In genomic region chr7:6528401-6529130, GRCh38 we compare ENCODE assay signal across 23 cellular contexts. TPM values are rescaled to one million over a fixed set of nuclear protein-coding genes. Genes with fewer than 3 reads are reported as not detected.
A peak's percentile ranks its signal among the peaks of the same experiment; 100 is the strongest.
DNase-seq lines count a peak whose midpoint lies in the region; ATAC-seq, FAIRE-seq and TF ChIP-seq lines count a peak whose summit lies in the region.
"Had no signal": no experiment of that assay in that cellular context is flagged by ENCODE, and none has a peak within 500 bp of the region (broad histone marks: within the 10 kb centered on the region; RNA-seq: fewer than 3 reads in every experiment).

No MANE protein-coding gene starts in this region.

- no peak overlapping the region for H3K9ac ChIP-seq in H1 (replicated peaks in 1 of 4; ENCODE audit: extremely low read depth in 1 of 4, low read depth in 3 of 4, low read length in 3 of 4)

- no peaks in the 10 kb centered on the region; the same call in 1 of the 2 replicates for H3K79me1 ChIP-seq in H1 (ENCODE audit: low read depth, low read length)

- no peak overlapping the region for H3K4ac ChIP-seq in H1 (replicated peaks; ENCODE audit: insufficient read length, low read depth, low read length)

- no peak overlapping the region for H2AFZ ChIP-seq in H1 (ENCODE audit: low read length)

- H3K27ac ChIP-seq in HEK293 (ENCODE audit: extremely low read depth, low read depth, low read length) (no peak overlapping the region), H1 (ENCODE audit: low read depth, low read length) (no peak overlapping the region), adrenal gland (no peak overlapping the region)
- H3K27ac ChIP-seq: A549, RWPE1 had no signal

- H3K18ac ChIP-seq in H1 (ENCODE audit: extremely low read depth, low read length) = no peak overlapping the region

- H3K4me3 Mint-ChIP-seq in neural crest cell = peak overlapping the region; percentile 44
- no peak overlapping the region for H3K4me3 Mint-ChIP-seq in T-helper 17 cell

- H3K4me1 ChIP-seq in HEK293 (ENCODE audit: control insufficient read depth, insufficient read depth, low read length) (no peaks in the 10 kb centered on the region), H1 (replicated peaks in 1 of 4; ENCODE audit: control insufficient read depth in 3 of 4, insufficient read depth in 4 of 4, low read length in 3 of 4) (peaks cover 0 to 14% (median 10%) of the 10 kb centered on the region in 4 experiments; a peak in 4 of 7 replicates), adrenal gland (replicated peaks in 1 of 2) (no peaks in the 10 kb centered on the region)
- H3K4me1 ChIP-seq: A549 had no signal

- H3K4me2 ChIP-seq in H1 (ENCODE audit: insufficient read depth in 1 of 2, low read depth in 2 of 2, low read length in 2 of 2) = no peak overlapping the region
- H3K4me2 ChIP-seq: A549 had no signal

- no peak overlapping the region for H2BK120ac ChIP-seq in H1 (replicated peaks; ENCODE audit: low read depth, low read length)

- no peaks in the 10 kb centered on the region for H3K36me3 ChIP-seq in HEK293 (ENCODE audit: control insufficient read depth in 2 of 2, insufficient read depth in 1 of 2, low read length in 2 of 2)
- no peaks in the 10 kb centered on the region for H3K36me3 ChIP-seq in H1 (ENCODE audit: control insufficient read depth in 2 of 4, insufficient read depth in 4 of 4, low read length in 3 of 4)
- no peaks in the 10 kb centered on the region for H3K36me3 ChIP-seq in adrenal gland (replicated peaks in 1 of 2)

- TF ChIP-seq CTCF in HEK293 (tag by site-specific recombination; IDR thresholded peaks at IDR 0.05) (no peak), H1 (IDR thresholded peaks at IDR 0.05; ENCODE audit: control extremely low read depth in 1 of 3, insufficient read depth in 1 of 3, low read depth in 1 of 3, low read length in 3 of 3) (no peak), neural crest cell (conservative IDR thresholded peaks at IDR 0.05) (no peak), adrenal gland (IDR thresholded peaks at IDR 0.05) (no peak)

- peak overlapping the region; percentile 81; the same call in 1 of the 2 replicates for H2BK15ac ChIP-seq in H1 (ENCODE audit: low read length)

- H3K4me1 Mint-ChIP-seq in neural crest cell = peaks cover 9% of the 10 kb centered on the region
- peaks cover 7% of the 10 kb centered on the region for H3K4me1 Mint-ChIP-seq in T-helper 17 cell

- H3K14ac ChIP-seq in H1 (ENCODE audit: insufficient read length) = no peak overlapping the region

- no peak overlapping the region for H3K23ac ChIP-seq in H1 (ENCODE audit: insufficient read length)

- no peaks in the 10 kb centered on the region for H3K9me3 Mint-ChIP-seq in neural crest cell

- H4K5ac ChIP-seq in H1 (ENCODE audit: insufficient read length, low read depth, low read length) = no peak overlapping the region

- no peak for FAIRE-seq in H1 (lab: Jason Lieb, UNC)
- FAIRE-seq: A549, GM12892, HTR-8/SVneo had no signal

- POLR2A ChIA-PET in HEK293 (lab: Yijun Ruan, JAX) = no interaction called here
- POLR2A ChIA-PET in H1 (lab: Charles Lee; ENCODE audit: partially characterized antibody) = interaction anchor here (1.0 kb wide), 1 partner anchor 45 kb away, joined by 4 read pairs; no protein-coding TSS in a partner anchor

- 85% methylated on average over 10 of the region's 13 CpGs; no CpG with 5 or more reads in 1 of the 2 experiments for WGBS in H1 (ENCODE audit: extremely low coverage in 1 of 2, insufficient coverage in 1 of 2, insufficient read length in 1 of 2, insufficient replicate concordance in 2 of 2, low coverage in 1 of 2, low lambda C conversion rate in 2 of 2, missing lambda C conversion rate in 1 of 2), 2 experiments
- WGBS in adrenal gland, 4 donors = 65 to 69% (median 67%) methylated on average over 9 to 13 of the region's 13 CpGs

- H3K27ac Mint-ChIP-seq in neural crest cell (ENCODE audit: unreplicated experiment) = no peak overlapping the region
- H3K27ac Mint-ChIP-seq in T-helper 17 cell = no peak overlapping the region

- no peak for TF ChIP-seq POLR2A in H1 (IDR thresholded peaks at IDR 0.05; ENCODE audit: control extremely low read depth in 1 of 2, low read depth in 2 of 2, low read length in 2 of 2)
- no peak for TF ChIP-seq POLR2A in adrenal gland (IDR thresholded peaks at IDR 0.05)

- no peak overlapping the region for H4K91ac ChIP-seq in H1 (replicated peaks; ENCODE audit: insufficient read length, low read length)

- no peak overlapping the region for H3K4me3 ChIP-seq in HEK293 (ENCODE audit: low read depth, low read length)
- no peak overlapping the region for H3K4me3 ChIP-seq in H1 (ENCODE audit: extremely low read depth in 1 of 4, insufficient read depth in 2 of 4, low read depth in 3 of 4, low read length in 4 of 4)
- H3K4me3 ChIP-seq in adrenal gland = no peak overlapping the region
- H3K4me3 ChIP-seq: A549 had no signal

- peaks cover 7 to 62% (median 51%) of the 10 kb centered on the region in 4 experiments for H3K27me3 ChIP-seq in H1 (replicated peaks in 1 of 4; ENCODE audit: control insufficient read depth in 3 of 4, extremely low read depth in 1 of 4, insufficient read depth in 3 of 4, low read length in 3 of 4)
- H3K27me3 ChIP-seq in adrenal gland = peaks cover 51% of the 10 kb centered on the region

- H3K79me2 ChIP-seq in H1 (ENCODE audit: control insufficient read depth in 1 of 2, insufficient read depth in 2 of 2, low read length in 2 of 2) = no peaks in the 10 kb centered on the region

- no peak overlapping the region for H3K56ac ChIP-seq in H1 (replicated peaks; ENCODE audit: insufficient read length, low read depth, low read length)

- H3K27me3 Mint-ChIP-seq in neural crest cell (ENCODE audit: low read depth) = peaks cover 73% of the 10 kb centered on the region
- H3K27me3 Mint-ChIP-seq in T-helper 17 cell = peaks cover 23% of the 10 kb centered on the region

- CTCF ChIA-PET in HEK293 (lab: Yijun Ruan, JAX) (interaction anchor here (2.0 kb wide), 1 partner anchor 13 kb away, joined by 7 read pairs; no protein-coding TSS in a partner anchor), H1 (lab: Charles Lee; ENCODE audit: partially characterized antibody) (interaction anchor here (1.0 to 4.9 kb wide), 3 partner anchors 17 to 71 kb away, joined by 3 to 15 read pairs (median 4); no protein-coding TSS in a partner anchor)

- H3K36me3 Mint-ChIP-seq in neural crest cell (ENCODE audit: low read depth) (no peaks in the 10 kb centered on the region), T-helper 17 cell (ENCODE audit: low read depth) (peaks cover 5% of the 10 kb centered on the region)

- peaks cover 0 to 8% of the 10 kb centered on the region in 2 experiments for H4K20me1 ChIP-seq in H1 (replicated peaks in 1 of 2; ENCODE audit: control insufficient read depth in 1 of 2, insufficient read depth in 2 of 2, low read length in 2 of 2)

- intact Hi-C loops in adrenal gland (cut with DNase I) = no loop called here

- H3K23me2 ChIP-seq in H1 (ENCODE audit: low read depth, low read length) = peaks cover 19% of the 10 kb centered on the region; the same call in 1 of the 2 replicates

- H2AK5ac ChIP-seq in H1 (ENCODE audit: low read depth, low read length) = no peak overlapping the region

- TF ChIP-seq RAD21 in H1 (IDR thresholded peaks at IDR 0.05 in 1 of 2, conservative IDR thresholded peaks at IDR 0.05 in 1 of 2; ENCODE audit: low read depth in 2 of 2, low read length in 2 of 2) = no peak

- no peak for ATAC-seq in T-helper 17 cell
- no peak for ATAC-seq in HG02798 (IDR thresholded peaks at IDR 0.05; ENCODE audit: poor library complexity, unreplicated experiment)
- ATAC-seq: A549 had no signal

- H4K8ac ChIP-seq in H1 (ENCODE audit: extremely low read depth, insufficient read depth, low read length) = no peak overlapping the region

- 0 out of 2 replicates have a peak overlapping the region, but pooled peaks have one; percentile 80 for H2BK12ac ChIP-seq in H1 (ENCODE audit: low read depth, low read length)

- H3K9me3 ChIP-seq in HEK293 (ENCODE audit: control insufficient read depth, insufficient read depth, low read depth, low read length) (no peaks in the 10 kb centered on the region), H1 (ENCODE audit: insufficient read depth in 2 of 2, low read depth in 1 of 2, low read length in 1 of 2) (no peaks in the 10 kb centered on the region), adrenal gland (replicated peaks in 1 of 3) (no peaks in the 10 kb centered on the region), T-helper 17 cell (ENCODE audit: control insufficient read depth, low read length, poor library complexity, severe bottlenecking) (no peaks in the 10 kb centered on the region)
- H3K9me3 ChIP-seq: A549 had no signal

- DNase-seq in H1 (ENCODE audit: low read depth in 1 of 2, low spot score in 2 of 2) (no peak), neural crest cell (ENCODE audit: low read depth, low spot score) (no peak), GOT3 (lab: John Stamatoyannopoulos, UW) (no peak), adrenal gland (no peak), T-helper 17 cell (no peak)
- DNase-seq: Calu3, DMS153, DND-41, H7, NCI-H1092, NCI-H1417 treated with DMSO at 0.1 percent for 48 hours, NCI-H1694 treated with DMSO at 0.1 percent for 48 hours, NCI-H2081, NCI-H2227 treated with DMSO at 0.1 percent for 48 hours, NCI-H526 treated with DMSO at 0.1 percent for 48 hours, SHP77 had no signal

- no peak overlapping the region for H2BK20ac ChIP-seq in H1 (ENCODE audit: low read length)

- no peak overlapping the region for H2BK5ac ChIP-seq in H1 (ENCODE audit: low read depth, low read length)

- no peak for TF ChIP-seq EP300 in H1 (IDR thresholded peaks at IDR 0.05; ENCODE audit: borderline replicate concordance in 1 of 2, low read depth in 2 of 2, low read length in 2 of 2)

RNA-seq across cellular contexts. Expression of gene GRID2IP, which starts 22.7 kb away (rescaled TPM):
- 1.0 and 1.3 TPM in 2 replicates for total RNA-seq in H1 (2021; fragmentation: NEBNext Ultra II Directional; extraction: Animal tissue kit (Norgen Biotek cat#: 25700))
- polyA plus RNA-seq in H1 (2011; rRNA removed) (0.80 and 1.5 TPM in 2 replicates), adrenal gland (under 1 TPM; 0.11 to 0.24 (median 0.24) TPM)
- 1.2 TPM for polyA plus RNA-seq in H1 (2011; cell fraction: cytosol; rRNA removed)
- 4.7 TPM for polyA plus RNA-seq in H1 (2011; cell fraction: nucleus; rRNA removed)
- 0.54 to 1.5 TPM (median 0.94 TPM) in 4 replicates for polyA plus RNA-seq in H1 (2012, experiment 1 of 2)
- polyA plus RNA-seq in H1 (2012, experiment 2 of 2) = 0.38 TPM
- 0.67 TPM for polyA plus RNA-seq in H1 (2013, experiment 1 of 2)
- polyA plus RNA-seq in H1 (2013, experiment 2 of 2) = 0.64 TPM
- 1.0 and 1.7 TPM in 2 replicates for polyA minus RNA-seq in H1 (2011; rRNA and poly(A)+ RNA removed)
- polyA minus RNA-seq in H1 (2011; cell fraction: cytosol; rRNA and poly(A)+ RNA removed) = 2.3 TPM
- 4.9 TPM for polyA minus RNA-seq in H1 (2011; cell fraction: nucleus; rRNA and poly(A)+ RNA removed)
- total RNA-seq in neural crest cell (0.54 and 0.61 TPM in 2 replicates), adrenal gland (1 to 10 TPM in 4 of 8 donors, under 1 TPM in 3, not detected in 1; 0.11 to 1.8 (median 1.2) TPM), T-helper 17 cell (under 1 TPM; 0.17 to 0.18 TPM)
- total RNA-seq: NCI-H460 had no signal
- polyA plus RNA-seq: A549 had no signal

RNA-seq across cellular contexts. Expression of gene KDELR2, which starts 44.6 kb away (rescaled TPM):
- total RNA-seq in H1 (2021; fragmentation: NEBNext Ultra II Directional; extraction: Animal tissue kit (Norgen Biotek cat#: 25700)) = 75.3 and 82.9 TPM in 2 replicates
- polyA plus RNA-seq in H1 (2011; rRNA removed) = 54.1 and 66.8 TPM in 2 replicates
- 48.6 TPM for polyA plus RNA-seq in H1 (2011; cell fraction: cytosol; rRNA removed)
- polyA plus RNA-seq in H1 (2011; cell fraction: nucleus; rRNA removed) = 21.9 TPM
- 45.3 to 54.2 TPM (median 47.7 TPM) in 4 replicates for polyA plus RNA-seq in H1 (2012, experiment 1 of 2)
- 35.5 TPM for polyA plus RNA-seq in H1 (2012, experiment 2 of 2)
- 79.4 TPM for polyA plus RNA-seq in H1 (2013, experiment 1 of 2)
- 94.5 TPM for polyA plus RNA-seq in H1 (2013, experiment 2 of 2)
- 57.5 and 65.0 TPM in 2 replicates for polyA minus RNA-seq in H1 (2011; rRNA and poly(A)+ RNA removed)
- 36.8 TPM for polyA minus RNA-seq in H1 (2011; cell fraction: cytosol; rRNA and poly(A)+ RNA removed)
- 25.1 TPM for polyA minus RNA-seq in H1 (2011; cell fraction: nucleus; rRNA and poly(A)+ RNA removed)
- total RNA-seq in neural crest cell = 100 and 108 TPM in 2 replicates
- 100 to 1,000 TPM in 2 of 8 donors, 10 to 100 TPM in 6; 48.2 to 210 (median 91.9) TPM for total RNA-seq in adrenal gland
- 100 to 1,000 TPM in 1 of 3 donors, 10 to 100 TPM in 2; 48.1 to 168 (median 55.0) TPM for polyA plus RNA-seq in adrenal gland
- total RNA-seq in T-helper 17 cell = 10 to 100 TPM; 38.3 to 38.4 TPM

RNA-seq across cellular contexts. Expression of gene ZDHHC4, which starts 48.7 kb away (rescaled TPM):
- 50.2 and 50.8 TPM in 2 replicates for total RNA-seq in H1 (2021; fragmentation: NEBNext Ultra II Directional; extraction: Animal tissue kit (Norgen Biotek cat#: 25700))
- polyA plus RNA-seq in H1 (2011; rRNA removed) = 171 and 174 TPM in 2 replicates
- 99.9 TPM for polyA plus RNA-seq in H1 (2011; cell fraction: cytosol; rRNA removed)
- polyA plus RNA-seq in H1 (2011; cell fraction: nucleus; rRNA removed) = 88.3 TPM
- polyA plus RNA-seq in H1 (2012, experiment 1 of 2) = 49.5 to 61.1 TPM (median 51.8 TPM) in 4 replicates
- polyA plus RNA-seq in H1 (2012, experiment 2 of 2) = 83.8 TPM
- polyA plus RNA-seq in H1 (2013, experiment 1 of 2) = 58.5 TPM
- 61.2 TPM for polyA plus RNA-seq in H1 (2013, experiment 2 of 2)
- polyA minus RNA-seq in H1 (2011; rRNA and poly(A)+ RNA removed) = 155 TPM in 2 replicates
- 28.9 TPM for polyA minus RNA-seq in H1 (2011; cell fraction: cytosol; rRNA and poly(A)+ RNA removed)
- polyA minus RNA-seq in H1 (2011; cell fraction: nucleus; rRNA and poly(A)+ RNA removed) = 50.4 TPM
- total RNA-seq in neural crest cell = 74.3 and 78.6 TPM in 2 replicates
- 100 to 1,000 TPM in 1 of 8 donors, 10 to 100 TPM in 7; 49.9 to 115 (median 74.0) TPM for total RNA-seq in adrenal gland
- 10 to 100 TPM; 38.5 to 53.5 (median 46.3) TPM for polyA plus RNA-seq in adrenal gland
- 10 to 100 TPM; 19.1 to 20.6 TPM for total RNA-seq in T-helper 17 cell
